Comparison of ENCODE assay signal across 10 cellular contexts in genomic region chr16:88697831-88698693, GRCh38. TPM values are rescaled to one million over a fixed set of nuclear protein-coding genes. Genes with fewer than 3 reads are reported as not detected.
DNase-seq lines count a peak whose midpoint lies in the region; ATAC-seq, FAIRE-seq and TF ChIP-seq lines count a peak whose summit lies in the region.
"Had no signal": no experiment of that assay in that cellular context is flagged by ENCODE, and none has a peak within 500 bp of the region (broad histone marks: within the 10 kb centered on the region; RNA-seq: fewer than 3 reads in every experiment).

No MANE protein-coding gene starts in this region.

- H3K27me3 ChIP-seq in BLaER1 (no peaks in the 10 kb centered on the region), HepG2 (ENCODE audit: control insufficient read depth in 1 of 2, insufficient read depth in 2 of 2, low read length in 2 of 2) (peaks cover 8 to 16% of the 10 kb centered on the region in 2 experiments; a peak in 3 of 5 replicates)

- WGBS in HepG2 (ENCODE audit: low lambda C conversion rate) = 93% methylated on average over 38 of the region's 43 CpGs

- H3K36me3 ChIP-seq in BLaER1 (peaks cover 31% of the 10 kb centered on the region), HepG2 (replicated peaks in 1 of 2; ENCODE audit: control insufficient read depth in 1 of 2, insufficient read depth in 2 of 2, low read length in 2 of 2) (peaks cover 11 to 12% of the 10 kb centered on the region in 2 experiments; a peak in 4 of 5 replicates)

- in situ Hi-C loops in HepG2 (cut with HindIII; ENCODE audit: extremely low pct_ligation_motif_present, low pct_unique_long_range_greater_than_20kb) = no loop called here

- peaks cover 59% of the 10 kb centered on the region for H4K20me1 ChIP-seq in BLaER1
- H4K20me1 ChIP-seq in HepG2 (ENCODE audit: insufficient read depth, low read length) = no peaks in the 10 kb centered on the region

- H3K79me2 ChIP-seq in HepG2 (ENCODE audit: insufficient read depth, low read length) = no peaks in the 10 kb centered on the region

- H2AFZ ChIP-seq in HepG2 (ENCODE audit: low read length) = no peak overlapping the region

- no TSS peak for BruUV-seq in HepG2 (replicated peaks; lab: Mats Ljungman, UMichigan)

- no peak for DNase-seq in GM12865 (ENCODE audit: low read depth)
- no peak for DNase-seq in activated CD4-positive, alpha-beta memory T cell treated with anti-CD3 and anti-CD28 coated beads, Interleukin-2, amount 10 ng/mL, durations not matched to agents 7 days and 5 days
- no peak for DNase-seq in HepG2 (ENCODE audit: low spot score)
- DNase-seq in stimulated activated CD4-positive, alpha-beta T cell treated with anti-CD3 and anti-CD28 coated beads, Interleukin-15, amount 100 ng/mL, for 24 hours = no peak
- DNase-seq in H54 (ENCODE audit: insufficient read length, low spot score) = no peak
- DNase-seq: OCI-M1 had no signal

- peak; percentile 4 for FAIRE-seq in HepG2 (lab: Jason Lieb, UNC)
- no peak for FAIRE-seq in H54 (lab: Jason Lieb, UNC)
- FAIRE-seq: endometrium had no signal

- no peak overlapping the region for H3K4me3 Mint-ChIP-seq in activated CD4-positive, alpha-beta memory T cell treated with anti-CD3 and anti-CD28 coated beads, Interleukin-2, amount 10 ng/mL, durations not matched to agents 7 days and 5 days

- TF ChIP-seq POLR2A in HepG2 (IDR thresholded peaks at IDR 0.05; ENCODE audit: insufficient read depth in 1 of 2, low read depth in 2 of 2, low read length in 2 of 2) = no peak
- no peak for TF ChIP-seq POLR2A in H54 (IDR thresholded peaks at IDR 0.05; ENCODE audit: low read depth, low read length)

- H3K27ac ChIP-seq in BLaER1 (peak overlapping the region; percentile 37; the same call in 1 of the 2 replicates), HepG2 (ENCODE audit: extremely low read length, insufficient read depth, low read length) (no peak overlapping the region)

- POLR2A ChIA-PET in activated CD4-positive, alpha-beta memory T cell treated with anti-CD3 and anti-CD28 coated beads, Interleukin-2, amount 10 ng/mL, durations not matched to agents 7 days and 5 days (lab: Charles Lee) = interaction anchor here (1.7 kb wide), 1 partner anchor 11 kb away, joined by 4 read pairs; no protein-coding TSS in a partner anchor
- POLR2A ChIA-PET in HepG2 (lab: Yijun Ruan, JAX) = no interaction called here

- no peaks in the 10 kb centered on the region for H3K27me3 Mint-ChIP-seq in activated CD4-positive, alpha-beta memory T cell treated with anti-CD3 and anti-CD28 coated beads, Interleukin-2, amount 10 ng/mL, durations not matched to agents 7 days and 5 days

- TF ChIP-seq EP300 in HepG2 (IDR thresholded peaks at IDR 0.05; ENCODE audit: low read depth in 2 of 2, low read length in 2 of 2) = no peak
- no peak for TF ChIP-seq EP300 in HepG2 (CRISPR knock-in tag; IDR thresholded peaks at IDR 0.05; ENCODE audit: borderline replicate concordance)

- H3K9me3 ChIP-seq in BLaER1 (no peaks in the 10 kb centered on the region), HepG2 (ENCODE audit: low read length) (no peaks in the 10 kb centered on the region)

- peak overlapping the region; percentile 95 for H3K4me2 ChIP-seq in BLaER1
- no peak overlapping the region for H3K4me2 ChIP-seq in HepG2 (ENCODE audit: low read depth, low read length)

- peak overlapping the region; percentile 21 for H3K27ac Mint-ChIP-seq in activated CD4-positive, alpha-beta memory T cell treated with anti-CD3 and anti-CD28 coated beads, Interleukin-2, amount 10 ng/mL, durations not matched to agents 7 days and 5 days

- intact Hi-C loops in HepG2 (cut with micrococcal nuclease; ENCODE audit: unreplicated experiment) = no loop called here

- peaks cover 66% of the 10 kb centered on the region for H3K4me1 ChIP-seq in BLaER1
- H3K4me1 ChIP-seq in HepG2 (ENCODE audit: insufficient read depth, low read length) = peaks cover 43% of the 10 kb centered on the region

- peak; percentile 18 for TF ChIP-seq CTCF in GM12865 (IDR thresholded peaks at IDR 0.05; ENCODE audit: insufficient read depth, low read depth, low read length, missing control alignments)
- peak; percentile 75 for TF ChIP-seq CTCF in HepG2 (CRISPR knock-in tag; IDR thresholded peaks at IDR 0.05)

- CTCF ChIA-PET in activated CD4-positive, alpha-beta memory T cell treated with anti-CD3 and anti-CD28 coated beads, Interleukin-2, amount 10 ng/mL, durations not matched to agents 7 days and 5 days (lab: Charles Lee) = interaction anchor here (0.8 kb wide), 1 partner anchor 39 kb away, joined by 3 read pairs; no protein-coding TSS in a partner anchor
- CTCF ChIA-PET in HepG2 (lab: Yijun Ruan, JAX; ENCODE audit: low intra/inter-chr PET ratio, low total read pairs) = interaction anchor here (1.3 kb wide), 1 partner anchor 17 kb away, joined by 4 read pairs; no protein-coding TSS in a partner anchor

- no peaks in the 10 kb centered on the region for H3K9me3 Mint-ChIP-seq in activated CD4-positive, alpha-beta memory T cell treated with anti-CD3 and anti-CD28 coated beads, Interleukin-2, amount 10 ng/mL, durations not matched to agents 7 days and 5 days

- H3K4me3 ChIP-seq in BLaER1 (0 out of 2 replicates have a peak overlapping the region, but pooled peaks have one; percentile 2), GM12865 (ENCODE audit: low read depth, low read length) (no peak overlapping the region), HepG2 (replicated peaks in 1 of 3; ENCODE audit: insufficient read depth in 1 of 3, low read depth in 2 of 3, low read length in 3 of 3) (no peak overlapping the region)

- peak overlapping the region; percentile 15; the same call in 1 of the 2 replicates for H3K9ac ChIP-seq in BLaER1
- no peak overlapping the region for H3K9ac ChIP-seq in HepG2 (ENCODE audit: insufficient read depth, low read depth, low read length)

- peaks cover 60% of the 10 kb centered on the region for H3K4me1 Mint-ChIP-seq in activated CD4-positive, alpha-beta memory T cell treated with anti-CD3 and anti-CD28 coated beads, Interleukin-2, amount 10 ng/mL, durations not matched to agents 7 days and 5 days

- ATAC-seq in HepG2 = peak; percentile 12; the same call in 2 of the 3 replicates
- ATAC-seq in HG02571 (IDR thresholded peaks at IDR 0.05; ENCODE audit: unreplicated experiment) = no peak
- ATAC-seq in GM18520 (IDR thresholded peaks at IDR 0.05; ENCODE audit: unreplicated experiment) = no peak

- H3K36me3 Mint-ChIP-seq in activated CD4-positive, alpha-beta memory T cell treated with anti-CD3 and anti-CD28 coated beads, Interleukin-2, amount 10 ng/mL, durations not matched to agents 7 days and 5 days (ENCODE audit: low read depth) = peaks cover 51% of the 10 kb centered on the region

- peak; percentile 62 for TF ChIP-seq RAD21 in HepG2 (CRISPR knock-in tag; IDR thresholded peaks at IDR 0.05)

RNA-seq across cellular contexts. Expression of gene RNF166, which starts 8.1 kb away (rescaled TPM):
- 100 to 1,000 TPM; 155 to 156 TPM for total RNA-seq in activated CD4-positive, alpha-beta memory T cell treated with anti-CD3 and anti-CD28 coated beads, Interleukin-2, amount 10 ng/mL, durations not matched to agents 7 days and 5 days
- 15.1 and 23.0 TPM in 2 replicates for total RNA-seq in HepG2 (2016; rRNA removed; fragmentation: Illumina TruSeq; extraction: Trizol)
- 36.0 and 37.2 TPM in 2 replicates for total RNA-seq in HepG2 (2016; cell fraction: cytosol; rRNA removed; fragmentation: Illumina TruSeq; extraction: Trizol; ENCODE audit: low read depth)
- 17.3 and 23.3 TPM in 2 replicates for total RNA-seq in HepG2 (2016; cell fraction: insoluble cytoplasmic fraction; rRNA removed; fragmentation: Illumina TruSeq; extraction: Trizol)
- 41.6 and 45.9 TPM in 2 replicates for total RNA-seq in HepG2 (2016; cell fraction: membrane; rRNA removed; fragmentation: Illumina TruSeq; extraction: Trizol)
- total RNA-seq in HepG2 (2016; cell fraction: nucleus; rRNA removed; fragmentation: Illumina TruSeq; extraction: Trizol) = 14.0 and 14.1 TPM in 2 replicates
- polyA plus RNA-seq in HepG2 (2011; rRNA removed) = 21.4 and 26.2 TPM in 2 replicates
- polyA plus RNA-seq in HepG2 (2011; cell fraction: cytosol; rRNA removed) = 14.8 and 24.4 TPM in 2 replicates
- 83.8 and 91.3 TPM in 2 replicates for polyA plus RNA-seq in HepG2 (2011; cell fraction: nucleus; rRNA removed)
- 12.2 and 16.1 TPM in 2 replicates for polyA plus RNA-seq in HepG2 (2012)
- polyA plus RNA-seq in HepG2 (2016; cell fraction: cytosol; fragmentation: Illumina TruSeq; extraction: Trizol; ENCODE audit: low read depth) = 22.9 and 25.4 TPM in 2 replicates
- 19.2 and 20.2 TPM in 2 replicates for polyA plus RNA-seq in HepG2 (2016; cell fraction: insoluble cytoplasmic fraction; fragmentation: Illumina TruSeq; extraction: Trizol; ENCODE audit: low read depth)
- 32.0 and 34.1 TPM in 2 replicates for polyA plus RNA-seq in HepG2 (2016; cell fraction: membrane; fragmentation: Illumina TruSeq; extraction: Trizol; ENCODE audit: low read depth)
- 36.7 and 43.4 TPM in 2 replicates for polyA plus RNA-seq in HepG2 (2016; cell fraction: nucleus; fragmentation: Illumina TruSeq; extraction: Trizol; ENCODE audit: insufficient read depth, low read depth)
- polyA minus RNA-seq in HepG2 (2011; rRNA and poly(A)+ RNA removed; ENCODE audit: low replicate concordance) = 11.5 and 25.6 TPM in 2 replicates
- polyA minus RNA-seq in HepG2 (2011; cell fraction: cytosol; rRNA and poly(A)+ RNA removed) = 12.9 and 17.8 TPM in 2 replicates
- 14.2 and 18.7 TPM in 2 replicates for polyA minus RNA-seq in HepG2 (2011; cell fraction: nucleus; rRNA and poly(A)+ RNA removed)

RNA-seq across cellular contexts. Expression of gene CTU2, which starts 8.2 kb away (rescaled TPM):
- total RNA-seq in activated CD4-positive, alpha-beta memory T cell treated with anti-CD3 and anti-CD28 coated beads, Interleukin-2, amount 10 ng/mL, durations not matched to agents 7 days and 5 days = 10 to 100 TPM; 16.5 to 17.3 TPM
- total RNA-seq in HepG2 (2016; rRNA removed; fragmentation: Illumina TruSeq; extraction: Trizol) = 21.9 TPM in 2 replicates
- 11.4 and 12.8 TPM in 2 replicates for total RNA-seq in HepG2 (2016; cell fraction: cytosol; rRNA removed; fragmentation: Illumina TruSeq; extraction: Trizol; ENCODE audit: low read depth)
- 16.8 and 22.4 TPM in 2 replicates for total RNA-seq in HepG2 (2016; cell fraction: insoluble cytoplasmic fraction; rRNA removed; fragmentation: Illumina TruSeq; extraction: Trizol)
- total RNA-seq in HepG2 (2016; cell fraction: membrane; rRNA removed; fragmentation: Illumina TruSeq; extraction: Trizol) = 13.8 and 15.9 TPM in 2 replicates
- total RNA-seq in HepG2 (2016; cell fraction: nucleus; rRNA removed; fragmentation: Illumina TruSeq; extraction: Trizol) = 16.7 and 17.2 TPM in 2 replicates
- polyA plus RNA-seq in HepG2 (2011; rRNA removed) = 13.3 and 18.5 TPM in 2 replicates
- 11.8 and 19.4 TPM in 2 replicates for polyA plus RNA-seq in HepG2 (2011; cell fraction: cytosol; rRNA removed)
- polyA plus RNA-seq in HepG2 (2011; cell fraction: nucleus; rRNA removed) = 63.3 and 73.6 TPM in 2 replicates
- polyA plus RNA-seq in HepG2 (2012) = 11.6 and 15.1 TPM in 2 replicates
- 12.4 and 16.5 TPM in 2 replicates for polyA plus RNA-seq in HepG2 (2016; cell fraction: cytosol; fragmentation: Illumina TruSeq; extraction: Trizol; ENCODE audit: low read depth)
- 20.9 and 22.4 TPM in 2 replicates for polyA plus RNA-seq in HepG2 (2016; cell fraction: insoluble cytoplasmic fraction; fragmentation: Illumina TruSeq; extraction: Trizol; ENCODE audit: low read depth)
- 13.3 and 14.9 TPM in 2 replicates for polyA plus RNA-seq in HepG2 (2016; cell fraction: membrane; fragmentation: Illumina TruSeq; extraction: Trizol; ENCODE audit: low read depth)
- 39.4 and 44.9 TPM in 2 replicates for polyA plus RNA-seq in HepG2 (2016; cell fraction: nucleus; fragmentation: Illumina TruSeq; extraction: Trizol; ENCODE audit: insufficient read depth, low read depth)
- polyA minus RNA-seq in HepG2 (2011; rRNA and poly(A)+ RNA removed; ENCODE audit: low replicate concordance) = 23.1 and 25.7 TPM in 2 replicates
- 15.2 and 18.6 TPM in 2 replicates for polyA minus RNA-seq in HepG2 (2011; cell fraction: cytosol; rRNA and poly(A)+ RNA removed)
- polyA minus RNA-seq in HepG2 (2011; cell fraction: nucleus; rRNA and poly(A)+ RNA removed) = 19.3 and 20.7 TPM in 2 replicates

RNA-seq across cellular contexts. Expression of gene SNAI3, which starts 11.8 kb away (rescaled TPM):
- 10 to 100 TPM; 16.5 to 16.6 TPM for total RNA-seq in activated CD4-positive, alpha-beta memory T cell treated with anti-CD3 and anti-CD28 coated beads, Interleukin-2, amount 10 ng/mL, durations not matched to agents 7 days and 5 days
- 0.09 and 0.18 TPM in 2 replicates for total RNA-seq in HepG2 (2016; rRNA removed; fragmentation: Illumina TruSeq; extraction: Trizol)
- not detected in 2 replicates for total RNA-seq in HepG2 (2016; cell fraction: cytosol; rRNA removed; fragmentation: Illumina TruSeq; extraction: Trizol; ENCODE audit: low read depth)
- total RNA-seq in HepG2 (2016; cell fraction: insoluble cytoplasmic fraction; rRNA removed; fragmentation: Illumina TruSeq; extraction: Trizol) = 0.13 and 0.17 TPM in 2 replicates
- total RNA-seq in HepG2 (2016; cell fraction: membrane; rRNA removed; fragmentation: Illumina TruSeq; extraction: Trizol) = 0.12 TPM in 1 of 2 replicates, not detected in the other
- total RNA-seq in HepG2 (2016; cell fraction: nucleus; rRNA removed; fragmentation: Illumina TruSeq; extraction: Trizol) = not detected in 2 replicates
- 0.18 and 0.40 TPM in 2 replicates for polyA plus RNA-seq in HepG2 (2011; rRNA removed)
- polyA plus RNA-seq in HepG2 (2011; cell fraction: cytosol; rRNA removed) = 0.18 and 0.44 TPM in 2 replicates
- polyA plus RNA-seq in HepG2 (2011; cell fraction: nucleus; rRNA removed) = 0.35 and 0.64 TPM in 2 replicates
- 0.40 and 0.47 TPM in 2 replicates for polyA plus RNA-seq in HepG2 (2012)
- polyA plus RNA-seq in HepG2 (2016; cell fraction: cytosol; fragmentation: Illumina TruSeq; extraction: Trizol; ENCODE audit: low read depth) = 0.08 TPM in 1 of 2 replicates, not detected in the other
- 0.26 TPM in 1 of 2 replicates, not detected in the other for polyA plus RNA-seq in HepG2 (2016; cell fraction: insoluble cytoplasmic fraction; fragmentation: Illumina TruSeq; extraction: Trizol; ENCODE audit: low read depth)
- polyA plus RNA-seq in HepG2 (2016; cell fraction: membrane; fragmentation: Illumina TruSeq; extraction: Trizol; ENCODE audit: low read depth) = 0.15 and 0.21 TPM in 2 replicates
- 0.27 TPM in 1 of 2 replicates, not detected in the other for polyA plus RNA-seq in HepG2 (2016; cell fraction: nucleus; fragmentation: Illumina TruSeq; extraction: Trizol; ENCODE audit: insufficient read depth, low read depth)
- polyA minus RNA-seq in HepG2 (2011; rRNA and poly(A)+ RNA removed; ENCODE audit: low replicate concordance) = 0.84 TPM in 1 of 2 replicates, not detected in the other
- not detected in 2 replicates for polyA minus RNA-seq in HepG2 (2011; cell fraction: cytosol; rRNA and poly(A)+ RNA removed)
- polyA minus RNA-seq in HepG2 (2011; cell fraction: nucleus; rRNA and poly(A)+ RNA removed) = not detected in 2 replicates

RNA-seq across cellular contexts. Expression of gene MVD, which starts 35.2 kb away (rescaled TPM):
- total RNA-seq in activated CD4-positive, alpha-beta memory T cell treated with anti-CD3 and anti-CD28 coated beads, Interleukin-2, amount 10 ng/mL, durations not matched to agents 7 days and 5 days = 100 to 1,000 TPM; 134 to 139 TPM
- total RNA-seq in HepG2 (2016; rRNA removed; fragmentation: Illumina TruSeq; extraction: Trizol) = 128 and 187 TPM in 2 replicates
- 86.8 and 92.1 TPM in 2 replicates for total RNA-seq in HepG2 (2016; cell fraction: cytosol; rRNA removed; fragmentation: Illumina TruSeq; extraction: Trizol; ENCODE audit: low read depth)
- total RNA-seq in HepG2 (2016; cell fraction: insoluble cytoplasmic fraction; rRNA removed; fragmentation: Illumina TruSeq; extraction: Trizol) = 110 and 194 TPM in 2 replicates
- 93.3 and 93.5 TPM in 2 replicates for total RNA-seq in HepG2 (2016; cell fraction: membrane; rRNA removed; fragmentation: Illumina TruSeq; extraction: Trizol)
- 150 and 173 TPM in 2 replicates for total RNA-seq in HepG2 (2016; cell fraction: nucleus; rRNA removed; fragmentation: Illumina TruSeq; extraction: Trizol)
- 28.1 and 68.9 TPM in 2 replicates for polyA plus RNA-seq in HepG2 (2011; rRNA removed)
- 33.1 and 34.9 TPM in 2 replicates for polyA plus RNA-seq in HepG2 (2011; cell fraction: cytosol; rRNA removed)
- 340 and 407 TPM in 2 replicates for polyA plus RNA-seq in HepG2 (2011; cell fraction: nucleus; rRNA removed)
- 81.3 and 104 TPM in 2 replicates for polyA plus RNA-seq in HepG2 (2012)
- 49.5 and 55.8 TPM in 2 replicates for polyA plus RNA-seq in HepG2 (2016; cell fraction: cytosol; fragmentation: Illumina TruSeq; extraction: Trizol; ENCODE audit: low read depth)
- polyA plus RNA-seq in HepG2 (2016; cell fraction: insoluble cytoplasmic fraction; fragmentation: Illumina TruSeq; extraction: Trizol; ENCODE audit: low read depth) = 117 and 128 TPM in 2 replicates
- polyA plus RNA-seq in HepG2 (2016; cell fraction: membrane; fragmentation: Illumina TruSeq; extraction: Trizol; ENCODE audit: low read depth) = 64.4 TPM in 2 replicates
- polyA plus RNA-seq in HepG2 (2016; cell fraction: nucleus; fragmentation: Illumina TruSeq; extraction: Trizol; ENCODE audit: insufficient read depth, low read depth) = 435 and 459 TPM in 2 replicates
- polyA minus RNA-seq in HepG2 (2011; rRNA and poly(A)+ RNA removed; ENCODE audit: low replicate concordance) = 8.9 and 43.8 TPM in 2 replicates
- polyA minus RNA-seq in HepG2 (2011; cell fraction: cytosol; rRNA and poly(A)+ RNA removed) = 24.2 and 37.5 TPM in 2 replicates
- polyA minus RNA-seq in HepG2 (2011; cell fraction: nucleus; rRNA and poly(A)+ RNA removed) = 34.4 and 55.3 TPM in 2 replicates

RNA-seq across cellular contexts. Expression of gene CYBA, which starts 47.2 kb away (rescaled TPM):
- 100 to 1,000 TPM; 580 to 588 TPM for total RNA-seq in activated CD4-positive, alpha-beta memory T cell treated with anti-CD3 and anti-CD28 coated beads, Interleukin-2, amount 10 ng/mL, durations not matched to agents 7 days and 5 days
- total RNA-seq in HepG2 (2016; rRNA removed; fragmentation: Illumina TruSeq; extraction: Trizol) = 84.2 and 250 TPM in 2 replicates
- total RNA-seq in HepG2 (2016; cell fraction: cytosol; rRNA removed; fragmentation: Illumina TruSeq; extraction: Trizol; ENCODE audit: low read depth) = 92.1 and 114 TPM in 2 replicates
- 90.4 and 246 TPM in 2 replicates for total RNA-seq in HepG2 (2016; cell fraction: insoluble cytoplasmic fraction; rRNA removed; fragmentation: Illumina TruSeq; extraction: Trizol)
- 55.3 and 74.3 TPM in 2 replicates for total RNA-seq in HepG2 (2016; cell fraction: membrane; rRNA removed; fragmentation: Illumina TruSeq; extraction: Trizol)
- 170 and 197 TPM in 2 replicates for total RNA-seq in HepG2 (2016; cell fraction: nucleus; rRNA removed; fragmentation: Illumina TruSeq; extraction: Trizol)
- polyA plus RNA-seq in HepG2 (2011; rRNA removed) = 196 and 258 TPM in 2 replicates
- 338 and 484 TPM in 2 replicates for polyA plus RNA-seq in HepG2 (2011; cell fraction: cytosol; rRNA removed)
- 620 and 660 TPM in 2 replicates for polyA plus RNA-seq in HepG2 (2011; cell fraction: nucleus; rRNA removed)
- polyA plus RNA-seq in HepG2 (2012) = 207 and 213 TPM in 2 replicates
- polyA plus RNA-seq in HepG2 (2016; cell fraction: cytosol; fragmentation: Illumina TruSeq; extraction: Trizol; ENCODE audit: low read depth) = 111 and 128 TPM in 2 replicates
- 97.6 and 108 TPM in 2 replicates for polyA plus RNA-seq in HepG2 (2016; cell fraction: insoluble cytoplasmic fraction; fragmentation: Illumina TruSeq; extraction: Trizol; ENCODE audit: low read depth)
- polyA plus RNA-seq in HepG2 (2016; cell fraction: membrane; fragmentation: Illumina TruSeq; extraction: Trizol; ENCODE audit: low read depth) = 58.9 and 66.6 TPM in 2 replicates
- 462 and 471 TPM in 2 replicates for polyA plus RNA-seq in HepG2 (2016; cell fraction: nucleus; fragmentation: Illumina TruSeq; extraction: Trizol; ENCODE audit: insufficient read depth, low read depth)
- 170 and 432 TPM in 2 replicates for polyA minus RNA-seq in HepG2 (2011; rRNA and poly(A)+ RNA removed; ENCODE audit: low replicate concordance)
- 173 and 183 TPM in 2 replicates for polyA minus RNA-seq in HepG2 (2011; cell fraction: cytosol; rRNA and poly(A)+ RNA removed)
- polyA minus RNA-seq in HepG2 (2011; cell fraction: nucleus; rRNA and poly(A)+ RNA removed) = 79.1 and 82.6 TPM in 2 replicates

Comparison
In these comparisons a context has a peak if more than half of its experiments do, and no peak if none do; other contexts are left out.
1. RNA of gene SNAI3, which starts 11.8 kb away (total RNA-seq): 16.5 to 16.6 TPM in activated CD4-positive, alpha-beta memory T cell treated with anti-CD3 and anti-CD28 coated beads, Interleukin-2, amount 10 ng/mL, durations not matched to agents 7 days and 5 days; 0.09 to 0.18 TPM in HepG2; every median in the first group is over 10 times any median in the second.